ENCODE assay signal across 1 cellular context in the genomic region with DNA sequence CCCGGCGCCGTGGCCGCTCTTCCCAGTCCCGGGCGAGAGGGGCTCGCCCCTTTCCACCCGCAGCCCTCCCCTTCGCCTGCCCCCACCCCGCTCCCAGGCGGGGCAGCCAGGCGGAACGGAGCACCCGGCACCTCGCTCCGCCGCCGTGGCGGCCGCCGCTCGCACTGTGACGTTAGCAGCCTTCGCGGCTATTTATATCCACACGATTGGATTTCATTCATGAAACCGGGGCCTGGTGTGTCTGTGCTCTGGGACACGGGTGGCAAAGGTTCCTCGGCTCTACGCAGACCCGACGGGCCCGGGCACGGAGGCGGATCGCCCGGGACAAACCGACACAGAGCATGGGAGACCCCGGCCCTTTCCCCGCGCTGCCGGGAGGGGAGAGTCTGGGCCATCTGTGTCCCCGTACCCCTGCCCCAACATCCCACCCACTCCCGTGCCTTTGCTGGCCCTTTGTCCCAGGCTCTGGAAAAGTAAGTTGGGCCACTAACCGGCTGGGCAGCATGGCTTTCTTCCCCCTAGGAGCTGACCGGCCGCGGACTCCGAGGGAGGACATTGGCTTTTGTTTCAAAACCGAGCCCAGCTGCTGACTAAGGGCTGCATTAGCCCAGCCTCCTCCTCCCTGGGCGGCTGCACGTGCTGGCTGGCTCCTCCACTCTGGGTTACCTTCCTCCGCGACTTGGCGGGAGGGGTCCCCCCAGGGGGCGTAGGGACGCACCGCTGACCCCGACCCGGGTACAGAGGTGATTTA.
A peak's percentile ranks its signal among the peaks of the same experiment; 100 is the strongest.
TF ChIP-seq lines count a peak whose summit lies in the region.

A gene with protein sequence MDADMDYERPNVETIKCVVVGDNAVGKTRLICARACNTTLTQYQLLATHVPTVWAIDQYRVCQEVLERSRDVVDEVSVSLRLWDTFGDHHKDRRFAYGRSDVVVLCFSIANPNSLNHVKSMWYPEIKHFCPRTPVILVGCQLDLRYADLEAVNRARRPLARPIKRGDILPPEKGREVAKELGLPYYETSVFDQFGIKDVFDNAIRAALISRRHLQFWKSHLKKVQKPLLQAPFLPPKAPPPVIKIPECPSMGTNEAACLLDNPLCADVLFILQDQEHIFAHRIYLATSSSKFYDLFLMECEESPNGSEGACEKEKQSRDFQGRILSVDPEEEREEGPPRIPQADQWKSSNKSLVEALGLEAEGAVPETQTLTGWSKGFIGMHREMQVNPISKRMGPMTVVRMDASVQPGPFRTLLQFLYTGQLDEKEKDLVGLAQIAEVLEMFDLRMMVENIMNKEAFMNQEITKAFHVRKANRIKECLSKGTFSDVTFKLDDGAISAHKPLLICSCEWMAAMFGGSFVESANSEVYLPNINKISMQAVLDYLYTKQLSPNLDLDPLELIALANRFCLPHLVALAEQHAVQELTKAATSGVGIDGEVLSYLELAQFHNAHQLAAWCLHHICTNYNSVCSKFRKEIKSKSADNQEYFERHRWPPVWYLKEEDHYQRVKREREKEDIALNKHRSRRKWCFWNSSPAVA (minus strand): TSS at position 27 of the 751 bp plus-strand sequence. CDS start 32,643 bp downstream, outside the sequence.

TF ChIP-seq in A549, 52 proteins besides CTCF, POLR2A, EP300 and RAD21 (continued from another document):
- TF ChIP-seq CBX8 (IDR thresholded peaks at IDR 0.05) = no peak
- TF ChIP-seq, protein P1, sequence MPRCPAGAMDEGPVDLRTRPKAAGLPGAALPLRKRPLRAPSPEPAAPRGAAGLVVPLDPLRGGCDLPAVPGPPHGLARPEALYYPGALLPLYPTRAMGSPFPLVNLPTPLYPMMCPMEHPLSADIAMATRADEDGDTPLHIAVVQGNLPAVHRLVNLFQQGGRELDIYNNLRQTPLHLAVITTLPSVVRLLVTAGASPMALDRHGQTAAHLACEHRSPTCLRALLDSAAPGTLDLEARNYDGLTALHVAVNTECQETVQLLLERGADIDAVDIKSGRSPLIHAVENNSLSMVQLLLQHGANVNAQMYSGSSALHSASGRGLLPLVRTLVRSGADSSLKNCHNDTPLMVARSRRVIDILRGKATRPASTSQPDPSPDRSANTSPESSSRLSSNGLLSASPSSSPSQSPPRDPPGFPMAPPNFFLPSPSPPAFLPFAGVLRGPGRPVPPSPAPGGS (IDR thresholded peaks at IDR 0.05) = peak; percentile 85
- TF ChIP-seq CHD4 (IDR thresholded peaks at IDR 0.05; ENCODE audit: borderline replicate concordance) = no peak
- no peak for TF ChIP-seq CHD2 (IDR thresholded peaks at IDR 0.05; ENCODE audit: low read length, partially characterized antibody)
- TF ChIP-seq NFE2L2 (conservative IDR thresholded peaks at IDR 0.05; ENCODE audit: low read length) = no peak
- TF ChIP-seq, protein P2, sequence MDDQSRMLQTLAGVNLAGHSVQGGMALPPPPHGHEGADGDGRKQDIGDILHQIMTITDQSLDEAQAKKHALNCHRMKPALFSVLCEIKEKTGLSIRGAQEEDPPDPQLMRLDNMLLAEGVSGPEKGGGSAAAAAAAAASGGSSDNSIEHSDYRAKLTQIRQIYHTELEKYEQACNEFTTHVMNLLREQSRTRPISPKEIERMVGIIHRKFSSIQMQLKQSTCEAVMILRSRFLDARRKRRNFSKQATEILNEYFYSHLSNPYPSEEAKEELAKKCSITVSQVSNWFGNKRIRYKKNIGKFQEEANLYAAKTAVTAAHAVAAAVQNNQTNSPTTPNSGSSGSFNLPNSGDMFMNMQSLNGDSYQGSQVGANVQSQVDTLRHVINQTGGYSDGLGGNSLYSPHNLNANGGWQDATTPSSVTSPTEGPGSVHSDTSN (IDR thresholded peaks at IDR 0.05) = no peak
- 0 out of 2 replicates have a peak, but pooled peaks have one; percentile 14 for TF ChIP-seq TFCP2L1 (CRISPR knock-in tag; IDR thresholded peaks at IDR 0.05)
- no peak for TF ChIP-seq FOXS1 (CRISPR knock-in tag; IDR thresholded peaks at IDR 0.05)
- 0 out of 2 replicates have a peak, but pooled peaks have one; percentile 26 for TF ChIP-seq EHF (CRISPR knock-in tag; IDR thresholded peaks at IDR 0.05)
- TF ChIP-seq KDM5A (IDR thresholded peaks at IDR 0.05) = no peak
- TF ChIP-seq CBX2 (IDR thresholded peaks at IDR 0.05; ENCODE audit: borderline replicate concordance, low read depth) = no peak
- TF ChIP-seq, protein P3, sequence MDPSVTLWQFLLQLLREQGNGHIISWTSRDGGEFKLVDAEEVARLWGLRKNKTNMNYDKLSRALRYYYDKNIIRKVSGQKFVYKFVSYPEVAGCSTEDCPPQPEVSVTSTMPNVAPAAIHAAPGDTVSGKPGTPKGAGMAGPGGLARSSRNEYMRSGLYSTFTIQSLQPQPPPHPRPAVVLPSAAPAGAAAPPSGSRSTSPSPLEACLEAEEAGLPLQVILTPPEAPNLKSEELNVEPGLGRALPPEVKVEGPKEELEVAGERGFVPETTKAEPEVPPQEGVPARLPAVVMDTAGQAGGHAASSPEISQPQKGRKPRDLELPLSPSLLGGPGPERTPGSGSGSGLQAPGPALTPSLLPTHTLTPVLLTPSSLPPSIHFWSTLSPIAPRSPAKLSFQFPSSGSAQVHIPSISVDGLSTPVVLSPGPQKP (IDR thresholded peaks at IDR 0.05; ENCODE audit: low read depth, low read length) = no peak
- TF ChIP-seq ZC3H11A (IDR thresholded peaks at IDR 0.05) = no peak
- no peak for TF ChIP-seq RNF2 (IDR thresholded peaks at IDR 0.05; ENCODE audit: borderline replicate concordance, low read depth)
- TF ChIP-seq ZSCAN20 (CRISPR knock-in tag; IDR thresholded peaks at IDR 0.05) = no peak
- TF ChIP-seq, protein P4, sequence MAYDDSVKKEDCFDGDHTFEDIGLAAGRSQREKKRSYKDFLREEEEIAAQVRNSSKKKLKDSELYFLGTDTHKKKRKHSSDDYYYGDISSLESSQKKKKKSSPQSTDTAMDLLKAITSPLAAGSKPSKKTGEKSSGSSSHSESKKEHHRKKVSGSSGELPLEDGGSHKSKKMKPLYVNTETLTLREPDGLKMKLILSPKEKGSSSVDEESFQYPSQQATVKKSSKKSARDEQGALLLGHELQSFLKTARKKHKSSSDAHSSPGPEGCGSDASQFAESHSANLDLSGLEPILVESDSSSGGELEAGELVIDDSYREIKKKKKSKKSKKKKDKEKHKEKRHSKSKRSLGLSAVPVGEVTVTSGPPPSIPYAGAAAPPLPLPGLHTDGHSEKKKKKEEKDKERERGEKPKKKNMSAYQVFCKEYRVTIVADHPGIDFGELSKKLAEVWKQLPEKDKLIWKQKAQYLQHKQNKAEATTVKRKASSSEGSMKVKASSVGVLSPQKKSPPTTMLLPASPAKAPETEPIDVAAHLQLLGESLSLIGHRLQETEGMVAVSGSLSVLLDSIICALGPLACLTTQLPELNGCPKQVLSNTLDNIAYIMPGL (CRISPR knock-in tag; IDR thresholded peaks at IDR 0.05; ENCODE audit: borderline replicate concordance) = no peak
- no peak for TF ChIP-seq SREBF2 (IDR thresholded peaks at IDR 0.05)
- TF ChIP-seq JUNB (IDR thresholded peaks at IDR 0.05) = no peak
- no peak for TF ChIP-seq KDM1A (IDR thresholded peaks at IDR 0.05; ENCODE audit: low read depth)
- TF ChIP-seq EHMT2 (IDR thresholded peaks at IDR 0.05; ENCODE audit: low read depth) = no peak
- TF ChIP-seq BHLHE40 (IDR thresholded peaks at IDR 0.05; ENCODE audit: low read depth, low read length) = peak; percentile 81
- TF ChIP-seq HOXB5 (CRISPR knock-in tag; IDR thresholded peaks at IDR 0.05) = peak; percentile 75; the same call in 1 of the 2 replicates
- TF ChIP-seq NR3C1 (IDR thresholded peaks at IDR 0.05) = no peak
- 0 out of 2 replicates have a peak, but pooled peaks have one; percentile 35 for TF ChIP-seq HOXA7 (CRISPR knock-in tag; IDR thresholded peaks at IDR 0.05)
- TF ChIP-seq PHF8 (IDR thresholded peaks at IDR 0.05; ENCODE audit: borderline replicate concordance, low read depth) = no peak; the same call in 1 of the 2 replicates
- no peak for TF ChIP-seq RFX5 (IDR thresholded peaks at IDR 0.05)
- peak; percentile 56 for TF ChIP-seq MAFK (IDR thresholded peaks at IDR 0.05; ENCODE audit: partially characterized antibody)
- TF ChIP-seq HEYL (CRISPR knock-in tag; IDR thresholded peaks at IDR 0.05) = no peak
- no peak for TF ChIP-seq POLR2AphosphoS2 (conservative IDR thresholded peaks at IDR 0.05; ENCODE audit: low read length)
- peak; percentile 14; the same call in 1 of the 2 replicates for TF ChIP-seq MYC (IDR thresholded peaks at IDR 0.05; ENCODE audit: borderline replicate concordance, low read length)
- no peak for TF ChIP-seq CEBPB (IDR thresholded peaks at IDR 0.05)
- TF ChIP-seq FOSB (CRISPR knock-in tag; IDR thresholded peaks at IDR 0.05) = no peak
- TF ChIP-seq RARB (CRISPR knock-in tag; IDR thresholded peaks at IDR 0.05) = no peak
- TF ChIP-seq MAZ (IDR thresholded peaks at IDR 0.05; ENCODE audit: borderline replicate concordance, low read depth, low read length) = 0 out of 2 replicates have a peak, but pooled peaks have one; percentile 76
- TF ChIP-seq FOSL2 (IDR thresholded peaks at IDR 0.05) = no peak
- no peak for TF ChIP-seq FOSL2 (CRISPR knock-in tag; IDR thresholded peaks at IDR 0.05)
- TF ChIP-seq GATA3 (IDR thresholded peaks at IDR 0.05; ENCODE audit: borderline replicate concordance) = peak; percentile 26; the same call in 1 of the 2 replicates
- TF ChIP-seq, protein P5, sequence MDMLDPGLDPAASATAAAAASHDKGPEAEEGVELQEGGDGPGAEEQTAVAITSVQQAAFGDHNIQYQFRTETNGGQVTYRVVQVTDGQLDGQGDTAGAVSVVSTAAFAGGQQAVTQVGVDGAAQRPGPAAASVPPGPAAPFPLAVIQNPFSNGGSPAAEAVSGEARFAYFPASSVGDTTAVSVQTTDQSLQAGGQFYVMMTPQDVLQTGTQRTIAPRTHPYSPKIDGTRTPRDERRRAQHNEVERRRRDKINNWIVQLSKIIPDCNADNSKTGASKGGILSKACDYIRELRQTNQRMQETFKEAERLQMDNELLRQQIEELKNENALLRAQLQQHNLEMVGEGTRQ (IDR thresholded peaks at IDR 0.05) = peak; percentile 47; the same call in 1 of the 2 replicates
- TF ChIP-seq HDAC2 (IDR thresholded peaks at IDR 0.05) = no peak
- TF ChIP-seq HOXB13 (CRISPR knock-in tag; IDR thresholded peaks at IDR 0.05; ENCODE audit: low read depth) = peak; percentile 65
- no peak for TF ChIP-seq NPAS2 (CRISPR knock-in tag; IDR thresholded peaks at IDR 0.05; ENCODE audit: borderline replicate concordance)
- TF ChIP-seq, protein P6, sequence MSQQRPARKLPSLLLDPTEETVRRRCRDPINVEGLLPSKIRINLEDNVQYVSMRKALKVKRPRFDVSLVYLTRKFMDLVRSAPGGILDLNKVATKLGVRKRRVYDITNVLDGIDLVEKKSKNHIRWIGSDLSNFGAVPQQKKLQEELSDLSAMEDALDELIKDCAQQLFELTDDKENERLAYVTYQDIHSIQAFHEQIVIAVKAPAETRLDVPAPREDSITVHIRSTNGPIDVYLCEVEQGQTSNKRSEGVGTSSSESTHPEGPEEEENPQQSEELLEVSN (IDR thresholded peaks at IDR 0.05; ENCODE audit: borderline replicate concordance, low read depth) = peak; percentile 67; the same call in 1 of the 2 replicates
- TF ChIP-seq TP53 (CRISPR knock-in tag; IDR thresholded peaks at IDR 0.05) = no peak
- TF ChIP-seq, protein P7, sequence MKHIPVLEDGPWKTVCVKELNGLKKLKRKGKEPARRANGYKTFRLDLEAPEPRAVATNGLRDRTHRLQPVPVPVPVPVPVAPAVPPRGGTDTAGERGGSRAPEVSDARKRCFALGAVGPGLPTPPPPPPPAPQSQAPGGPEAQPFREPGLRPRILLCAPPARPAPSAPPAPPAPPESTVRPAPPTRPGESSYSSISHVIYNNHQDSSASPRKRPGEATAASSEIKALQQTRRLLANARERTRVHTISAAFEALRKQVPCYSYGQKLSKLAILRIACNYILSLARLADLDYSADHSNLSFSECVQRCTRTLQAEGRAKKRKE (CRISPR knock-in tag; IDR thresholded peaks at IDR 0.05; ENCODE audit: low read depth) = peak; percentile 82; the same call in 1 of the 2 replicates
- no peak for TF ChIP-seq RCOR1 (IDR thresholded peaks at IDR 0.05; ENCODE audit: low read depth, low read length)
